ENCODE assay signal across 26 cellular contexts in the genomic region with DNA sequence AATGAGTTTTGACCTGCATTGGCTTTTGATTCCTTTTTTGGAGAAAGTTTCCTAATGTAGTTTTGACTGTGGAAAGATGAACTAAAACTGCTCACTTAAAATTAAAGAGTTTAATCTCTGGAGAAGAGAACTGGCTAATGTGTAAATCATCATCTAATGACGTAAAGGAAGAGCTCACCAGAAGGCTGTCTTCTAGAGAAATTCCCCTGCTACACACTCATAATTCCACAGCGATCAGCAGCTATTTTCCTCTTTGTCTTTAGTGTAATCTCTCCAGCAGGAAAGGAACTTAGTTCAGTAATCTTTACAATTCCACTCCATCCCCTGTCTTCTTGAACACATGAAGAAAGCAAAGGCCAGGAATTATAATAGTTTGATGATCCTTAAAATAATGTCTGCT. TPM values are rescaled to one million over a fixed set of nuclear protein-coding genes. Genes with fewer than 3 reads are reported as not detected.
"Had no signal": no experiment of that assay in that cellular context is flagged by ENCODE, and none has a peak within 500 bp of the region (broad histone marks: within the 10 kb centered on the region; RNA-seq: fewer than 3 reads in every experiment).

No MANE protein-coding gene starts in this region.

- H3K4me3 ChIP-seq: adrenal gland, breast epithelium, esophagus squamous epithelium, sigmoid colon, thyroid gland, upper lobe of right lung had no signal

- DNase-seq: activated B cell treated with CpG ODN at 0.5 μM for 24 hours; activated CD4-positive, alpha-beta T cell treated with anti-CD3 and anti-CD28 coated beads for 36 hours; activated CD4-positive, alpha-beta T cell treated with anti-CD3 and anti-CD28 coated beads, Interleukin-2, amount 50 U/mL, for 4 hours; activated CD8-positive, alpha-beta memory T cell treated with anti-CD3 and anti-CD28 coated beads for 24 hours; activated CD8-positive, alpha-beta memory T cell treated with anti-CD3 and anti-CD28 coated beads, Interleukin-2, amount 50 U/mL, for 4 hours; activated naive CD4-positive, alpha-beta T cell; activated T-cell treated with anti-CD3 and anti-CD28 coated beads, Interleukin-2, amount 50 U/mL, for 24 hours; adrenal gland; cortex of kidney; endodermal cell; esophagus squamous epithelium; hypothalamus; left colon; naive B cell; nucleus accumbens; sigmoid colon; stimulated activated CD4-positive, alpha-beta T cell treated with anti-CD3 and anti-CD28 coated beads, Interleukin-4, amount 100 ng/mL, for 1 hour; stimulated activated naive CD4-positive, alpha-beta T cell treated with Interleukin-2 at 50 U/mL for 16 hours; T1000; thyroid gland; upper lobe of right lung had no signal

- H3K27ac Mint-ChIP-seq: activated B cell treated with CpG ODN at 0.5 μM for 24 hours; activated CD4-positive, alpha-beta T cell treated with anti-CD3 and anti-CD28 coated beads for 36 hours; activated naive CD8-positive, alpha-beta T cell; activated T-cell treated with anti-CD3 and anti-CD28 coated beads, Interleukin-2, amount 50 U/mL, for 24 hours; activated T-helper 17 cell treated with anti-CD3 and anti-CD28 coated beads, Interleukin-2, amount 50 U/mL, for 72 hours; endodermal cell; memory B cell; naive B cell; T-helper 1 cell treated with Interleukin-12 subunit alpha and Interleukin-12 subunit beta and Interleukin-4 antibody, amounts not matched to agents 30 μg/mL and 1 μg/mL, for 36 hours had no signal

- H3K27me3 Mint-ChIP-seq: activated B cell treated with CpG ODN at 0.5 μM for 24 hours; activated CD4-positive, alpha-beta T cell treated with anti-CD3 and anti-CD28 coated beads for 36 hours; activated T-cell treated with anti-CD3 and anti-CD28 coated beads, Interleukin-2, amount 50 U/mL, for 24 hours; activated T-helper 17 cell treated with anti-CD3 and anti-CD28 coated beads, Interleukin-2, amount 50 U/mL, for 72 hours; memory B cell; naive B cell had no signal

- ATAC-seq: activated CD4-positive, alpha-beta T cell treated with anti-CD3 and anti-CD28 coated beads for 36 hours; activated T-helper 17 cell treated with anti-CD3 and anti-CD28 coated beads, Interleukin-2, amount 50 U/mL, for 72 hours; left colon; upper lobe of right lung had no signal

- H3K4me1 Mint-ChIP-seq: activated B cell treated with CpG ODN at 0.5 μM for 24 hours; activated T-helper 17 cell treated with anti-CD3 and anti-CD28 coated beads, Interleukin-2, amount 50 U/mL, for 72 hours; memory B cell; naive B cell had no signal

- H3K4me3 Mint-ChIP-seq: activated B cell treated with CpG ODN at 0.5 μM for 24 hours; activated CD4-positive, alpha-beta T cell treated with anti-CD3 and anti-CD28 coated beads for 36 hours; activated naive CD8-positive, alpha-beta T cell; activated T-cell treated with anti-CD3 and anti-CD28 coated beads, Interleukin-2, amount 50 U/mL, for 24 hours; activated T-helper 17 cell treated with anti-CD3 and anti-CD28 coated beads, Interleukin-2, amount 50 U/mL, for 72 hours; endodermal cell; memory B cell; naive B cell; T-helper 1 cell treated with Interleukin-12 subunit alpha and Interleukin-12 subunit beta and Interleukin-4 antibody, amounts not matched to agents 30 μg/mL and 1 μg/mL, for 36 hours had no signal

RNA-seq across cellular contexts. Expression of gene SPTLC3, which starts 15.8 kb away (rescaled TPM):
- total RNA-seq: activated B cell treated with CpG ODN at 0.5 μM for 24 hours; activated T-helper 17 cell treated with anti-CD3 and anti-CD28 coated beads, Interleukin-2, amount 50 U/mL, for 72 hours had no signal
